9 cellular contexts compared by ENCODE assay signal in genomic region chr3:139677341-139678155, GRCh38. TPM values are rescaled to one million over a fixed set of nuclear protein-coding genes. Genes with fewer than 3 reads are reported as not detected.
A peak's percentile ranks its signal among the peaks of the same experiment; 100 is the strongest.
DNase-seq lines count a peak whose midpoint lies in the region; ATAC-seq and TF ChIP-seq lines count a peak whose summit lies in the region.
"Had no signal": no experiment of that assay in that cellular context is flagged by ENCODE, and none has a peak within 500 bp of the region (broad histone marks: within the 10 kb centered on the region; RNA-seq: fewer than 3 reads in every experiment).

TSS of gene NMNAT3 (minus strand) at chr3:139677972. CDS start at chr3:139627724, 50,248 bp downstream.

- H3K4me3 ChIP-seq in OCI-LY7 (ENCODE audit: low read depth, low read length, poor library complexity, severe bottlenecking), result peak within 1 kb of the TSS; percentile 57

- H3K27me3 Mint-ChIP-seq in neural crest cell (ENCODE audit: low read depth), result peaks cover 34% of the 10 kb centered on the region

- H3K36me3 Mint-ChIP-seq in neural crest cell (ENCODE audit: low read depth), result no peaks in the 10 kb centered on the region

- ATAC-seq in GM19455 (IDR thresholded peaks at IDR 0.05; ENCODE audit: unreplicated experiment) (peak; percentile 98), HG03575 (IDR thresholded peaks at IDR 0.05; ENCODE audit: extremely low read depth, insufficient number of reproducible peaks, low FRiP score, unreplicated experiment) (peak; percentile 73), foreskin keratinocyte (peak; percentile 96)
- peak; percentile 99 for ATAC-seq in stimulated activated naive CD8-positive, alpha-beta T cell treated with anti-CD3 and anti-CD28 coated beads, Interleukin-15, Interleukin-2, amounts not matched to agents 100 U/mL and 50 U/mL, for 24 hours

- intact Hi-C loops in OCI-LY7 (cut with micrococcal nuclease; ENCODE audit: unreplicated experiment), result no loop called here

- H2AFZ ChIP-seq in OCI-LY7 (ENCODE audit: low read length), result peak within 1 kb of the TSS; percentile 31; the same call in 1 of the 2 replicates

- peak within 1 kb of the TSS; percentile 84 for H3K4me3 Mint-ChIP-seq in neural crest cell

- no peak within 1 kb of the TSS for H3K27ac ChIP-seq in OCI-LY7 (ENCODE audit: low read depth, low read length, poor library complexity, severe bottlenecking)
- H3K27ac ChIP-seq in foreskin keratinocyte, result no peak within 1 kb of the TSS

- no peak for TF ChIP-seq CTCF in OCI-LY7 (conservative IDR thresholded peaks at IDR 0.05; ENCODE audit: low read length)
- peak; percentile 15 for TF ChIP-seq CTCF in foreskin keratinocyte (conservative IDR thresholded peaks at IDR 0.05)
- no peak for TF ChIP-seq CTCF in neural crest cell (conservative IDR thresholded peaks at IDR 0.05)

- CTCF ChIA-PET in OCI-LY7 (lab: Charles Lee; ENCODE audit: unreplicated experiment), result no interaction called here

- no peaks in the 10 kb centered on the region for H4K20me1 ChIP-seq in OCI-LY7 (ENCODE audit: insufficient read depth, low read length)

- BruUV-seq in OCI-LY7 (replicated peaks; lab: Mats Ljungman, UMichigan), result no TSS peak

- peaks cover 4% of the 10 kb centered on the region for H3K27me3 ChIP-seq in foreskin keratinocyte

- H3K4me1 ChIP-seq in OCI-LY7 (ENCODE audit: insufficient read depth, low read length, poor library complexity, severe bottlenecking) (no peaks in the 10 kb centered on the region), foreskin keratinocyte (no peaks in the 10 kb centered on the region)

- H3K9me2 ChIP-seq in OCI-LY7 (ENCODE audit: insufficient read depth, low read length), result no peaks in the 10 kb centered on the region

- H3K36me3 ChIP-seq in OCI-LY7 (ENCODE audit: insufficient read depth, low read length), result no peaks in the 10 kb centered on the region

- POLR2A ChIA-PET in OCI-LY7 (lab: Charles Lee), result interaction anchor here (0.7 kb wide), 1 partner anchor 194 kb away, joined by 4 read pairs; no protein-coding TSS in a partner anchor

- H3K9me3 Mint-ChIP-seq in neural crest cell, result no peaks in the 10 kb centered on the region

- no peaks in the 10 kb centered on the region for H3K79me2 ChIP-seq in OCI-LY7 (ENCODE audit: insufficient read depth, low read depth, low read length)

- H3K4me1 Mint-ChIP-seq in neural crest cell, result peaks cover 14% of the 10 kb centered on the region

- DNase-seq in CD1c-positive myeloid dendritic cell (ENCODE audit: extremely low spot score), result peak; percentile 88
- peak; percentile 57 for DNase-seq in OCI-LY7 (ENCODE audit: low spot score)
- peak; percentile 67 for DNase-seq in activated effector memory CD4-positive, alpha-beta T cell treated with Interleukin-2 at 50 U/mL for 16 hours
- DNase-seq in foreskin keratinocyte, result peak in 1 of 2 donors; percentile 41
- peak; percentile 74 for DNase-seq in neural crest cell (ENCODE audit: low read depth, low spot score)
- peak; percentile 88 for DNase-seq in stimulated activated naive CD8-positive, alpha-beta T cell treated with anti-CD3 and anti-CD28 coated beads, Interleukin-15, Interleukin-2, amounts not matched to agents 100 U/mL and 50 U/mL, for 24 hours

- H3K9me3 ChIP-seq in OCI-LY7 (ENCODE audit: low read length), result no peaks in the 10 kb centered on the region

- no peak within 1 kb of the TSS for H3K27ac Mint-ChIP-seq in neural crest cell (ENCODE audit: unreplicated experiment)

- peak within 1 kb of the TSS; percentile 34 for H3K4me2 ChIP-seq in OCI-LY7 (ENCODE audit: low read length)

RNA-seq across cellular contexts. Expression of gene NMNAT3, which starts in this region (rescaled TPM):
- total RNA-seq in OCI-LY7 (2014; rRNA removed; shearing (Covaris generic)), result not detected in 2 replicates
- 0.09 and 0.15 TPM in 2 replicates for total RNA-seq in OCI-LY7 (2022)
- 1.5 and 1.6 TPM in 2 replicates for total RNA-seq in foreskin keratinocyte
- 0.93 and 1.0 TPM in 2 replicates for polyA plus RNA-seq in foreskin keratinocyte
- total RNA-seq in neural crest cell, result 2.1 and 2.5 TPM in 2 replicates
- total RNA-seq: LHCN-M2 had no signal

Comparison
In these comparisons a context has a peak if more than half of its experiments do, and no peak if none do; other contexts are left out.
1. Peak in DNase-seq, H3K4me3 ChIP-seq and H3K4me2 ChIP-seq in OCI-LY7; RNA of the gene not detected or under 1 TPM.